In the genomic region with DNA sequence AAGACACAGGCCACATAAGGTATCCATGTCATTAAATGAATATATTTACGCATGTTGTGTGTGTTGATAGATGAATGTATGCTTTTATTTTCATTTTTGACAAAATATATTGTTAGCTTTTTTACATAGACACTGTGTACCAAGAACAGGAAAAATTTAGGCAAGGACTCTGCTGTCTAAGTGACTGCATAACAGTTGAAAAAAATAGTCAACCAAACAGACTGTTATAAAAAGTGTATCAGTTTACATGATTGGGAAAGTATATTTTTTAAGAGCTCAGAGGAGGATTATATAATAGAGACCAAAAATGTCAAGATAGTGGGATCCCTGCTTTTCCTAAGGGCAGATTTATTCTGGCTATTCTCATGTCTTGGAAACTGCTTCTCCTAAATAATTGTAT, we compare ENCODE assay signal across 18 cellular contexts.
"Had no signal": no experiment of that assay in that cellular context is flagged by ENCODE, and none has a peak within 500 bp of the region (broad histone marks: within the 10 kb centered on the region; RNA-seq: fewer than 3 reads in every experiment).

No MANE protein-coding gene starts in this region.

- H3K4me1 Mint-ChIP-seq: naive thymus-derived CD8-positive, alpha-beta T cell; stimulated activated memory B cell treated with anti-CD40 and anti-IgM and Interleukin-4, amounts not matched to agents 10 μg/mL and 1 μg/mL and 100 μg/mL, for 72 hours had no signal

- H3K4me1 ChIP-seq: gastrocnemius medialis, heart right ventricle, psoas muscle, right lobe of liver, testis, tibial nerve had no signal

- H3K27ac ChIP-seq: gastrocnemius medialis, heart right ventricle, neutrophil, psoas muscle, right lobe of liver, testis, tibial nerve had no signal

- H3K36me3 ChIP-seq: gastrocnemius medialis, heart right ventricle, neutrophil, right lobe of liver, tibial nerve had no signal

- FAIRE-seq: endometrium had no signal

- H3K9me3 ChIP-seq: gastrocnemius medialis, neutrophil, testis had no signal

- DNase-seq: cortex of kidney; effector memory CD4-positive, alpha-beta T cell; gastrocnemius medialis; heart right ventricle; hypothalamus; islet precursor cell; mammary epithelial cell; naive thymus-derived CD8-positive, alpha-beta T cell; psoas muscle; retina; right lobe of liver; stimulated activated CD4-positive, alpha-beta T cell treated with anti-CD3 and anti-CD28 coated beads, Interleukin-4, amount 100 ng/mL, for 1 hour; testis had no signal

- H3K36me3 Mint-ChIP-seq: naive thymus-derived CD8-positive, alpha-beta T cell; stimulated activated memory B cell treated with anti-CD40 and anti-IgM and Interleukin-4, amounts not matched to agents 10 μg/mL and 1 μg/mL and 100 μg/mL, for 72 hours had no signal

- H3K4me3 ChIP-seq: gastrocnemius medialis, heart right ventricle, psoas muscle, right lobe of liver, testis, tibial nerve had no signal

- H3K4me3 Mint-ChIP-seq: naive thymus-derived CD8-positive, alpha-beta T cell; stimulated activated memory B cell treated with anti-CD40 and anti-IgM and Interleukin-4, amounts not matched to agents 10 μg/mL and 1 μg/mL and 100 μg/mL, for 72 hours; stimulated activated naive CD8-positive, alpha-beta T cell treated with anti-CD3 and anti-CD28 coated beads, Interleukin-15, Interleukin-2, amounts not matched to agents 100 ng/mL and 50 ng/mL, for 24 hours had no signal

- H3K27me3 ChIP-seq: gastrocnemius medialis, heart right ventricle, neutrophil, right lobe of liver, testis, tibial nerve had no signal

- H3K27me3 Mint-ChIP-seq: naive thymus-derived CD8-positive, alpha-beta T cell; stimulated activated memory B cell treated with anti-CD40 and anti-IgM and Interleukin-4, amounts not matched to agents 10 μg/mL and 1 μg/mL and 100 μg/mL, for 72 hours; stimulated activated naive CD8-positive, alpha-beta T cell treated with anti-CD3 and anti-CD28 coated beads, Interleukin-15, Interleukin-2, amounts not matched to agents 100 ng/mL and 50 ng/mL, for 24 hours had no signal

- H3K27ac Mint-ChIP-seq: naive thymus-derived CD8-positive, alpha-beta T cell; stimulated activated memory B cell treated with anti-CD40 and anti-IgM and Interleukin-4, amounts not matched to agents 10 μg/mL and 1 μg/mL and 100 μg/mL, for 72 hours; stimulated activated naive CD8-positive, alpha-beta T cell treated with anti-CD3 and anti-CD28 coated beads, Interleukin-15, Interleukin-2, amounts not matched to agents 100 ng/mL and 50 ng/mL, for 24 hours had no signal
